Comparison of ENCODE assay signal across 22 cellular contexts in genomic region chr22:49720279-49720959, GRCh38.
"Had no signal": no experiment of that assay in that cellular context is flagged by ENCODE, and none has a peak within 500 bp of the region (broad histone marks: within the 10 kb centered on the region; RNA-seq: fewer than 3 reads in every experiment).

No MANE protein-coding gene starts in this region.

- H3K9me3 ChIP-seq: heart left ventricle, mucosa of descending colon, psoas muscle, spleen, testis had no signal

- ATAC-seq: heart left ventricle; mucosa of descending colon; natural killer cell; psoas muscle; sciatic nerve; stimulated activated memory B cell treated with anti-CD40 and anti-IgM and Interleukin-4, amounts not matched to agents 10 μg/mL and 1 μg/mL and 100 μg/mL, for 72 hours had no signal

- H3K4me3 Mint-ChIP-seq: natural killer cell; neural crest cell; stimulated activated memory B cell treated with anti-CD40 and anti-IgM and Interleukin-4, amounts not matched to agents 10 μg/mL and 1 μg/mL and 100 μg/mL, for 72 hours; stimulated activated naive CD8-positive, alpha-beta T cell treated with anti-CD3 and anti-CD28 coated beads, Interleukin-15, Interleukin-2, amounts not matched to agents 100 ng/mL and 50 ng/mL, for 24 hours had no signal

- H2AFZ ChIP-seq: parathyroid adenoma had no signal

- H3K4me3 ChIP-seq: coronary artery, heart left ventricle, mucosa of descending colon, psoas muscle, spleen, testis, tibial nerve had no signal

- H3K4me1 ChIP-seq: parathyroid adenoma, psoas muscle, testis had no signal

- H3K27ac ChIP-seq: coronary artery, heart left ventricle, parathyroid adenoma, psoas muscle, spleen, testis, tibial nerve had no signal

- DNase-seq: effector CD4-positive, alpha-beta T cell; heart left ventricle; hippocampal formation; kidney glomerular epithelial cell; mammary epithelial cell; mucosa of descending colon; natural killer cell; nucleus accumbens; psoas muscle; retina; spleen; stimulated activated CD4-positive, alpha-beta T cell treated with anti-CD3 and anti-CD28 coated beads, Interleukin-15, amount 100 ng/mL, for 24 hours; stimulated activated CD4-positive, alpha-beta T cell treated with anti-CD3 and anti-CD28 coated beads, Interleukin-1b, Interleukin-23, amount 100 ng/mL, for 48 hours; stimulated activated CD4-positive, alpha-beta T cell treated with anti-CD3 and anti-CD28 coated beads, Interleukin-4, amount 100 ng/mL, for 24 hours; testis had no signal

- H3K36me3 ChIP-seq: heart left ventricle, spleen, tibial nerve had no signal

- H3K27ac Mint-ChIP-seq: natural killer cell; stimulated activated memory B cell treated with anti-CD40 and anti-IgM and Interleukin-4, amounts not matched to agents 10 μg/mL and 1 μg/mL and 100 μg/mL, for 72 hours; stimulated activated naive CD8-positive, alpha-beta T cell treated with anti-CD3 and anti-CD28 coated beads, Interleukin-15, Interleukin-2, amounts not matched to agents 100 ng/mL and 50 ng/mL, for 24 hours had no signal

- H3K36me3 Mint-ChIP-seq: natural killer cell; stimulated activated memory B cell treated with anti-CD40 and anti-IgM and Interleukin-4, amounts not matched to agents 10 μg/mL and 1 μg/mL and 100 μg/mL, for 72 hours had no signal

- H3K9me3 Mint-ChIP-seq: natural killer cell; neural crest cell; stimulated activated memory B cell treated with anti-CD40 and anti-IgM and Interleukin-4, amounts not matched to agents 10 μg/mL and 1 μg/mL and 100 μg/mL, for 72 hours; stimulated activated naive CD8-positive, alpha-beta T cell treated with anti-CD3 and anti-CD28 coated beads, Interleukin-15, Interleukin-2, amounts not matched to agents 100 ng/mL and 50 ng/mL, for 24 hours had no signal

- H3K79me2 ChIP-seq: parathyroid adenoma had no signal

- H3K27me3 Mint-ChIP-seq: stimulated activated naive CD8-positive, alpha-beta T cell treated with anti-CD3 and anti-CD28 coated beads, Interleukin-15, Interleukin-2, amounts not matched to agents 100 ng/mL and 50 ng/mL, for 24 hours had no signal

- H3K9ac ChIP-seq: parathyroid adenoma had no signal

- H3K27me3 ChIP-seq: testis had no signal
